In genomic region chr7:123505221-123505620, GRCh38 we compare ENCODE assay signal across 27 cellular contexts.
"Had no signal": no experiment of that assay in that cellular context is flagged by ENCODE, and none has a peak within 500 bp of the region (broad histone marks: within the 10 kb centered on the region; RNA-seq: fewer than 3 reads in every experiment).

No MANE protein-coding gene starts in this region.

- H3K36me3 ChIP-seq: ovary, right lobe of liver, sigmoid colon, suprapubic skin, tibial artery, transverse colon, upper lobe of left lung, vagina had no signal

- ATAC-seq: naive thymus-derived CD8-positive, alpha-beta T cell; natural killer cell treated with Interleukin-12 subunit alpha and Interleukin-12 subunit beta and Interleukin-15 and Interleukin-18, amount 100 ng/mL, for 72 hours; psoas muscle; right cardiac atrium; right lobe of liver; stimulated activated memory B cell treated with anti-CD40 and anti-IgM and Interleukin-4, amounts not matched to agents 10 μg/mL and 1 μg/mL and 100 μg/mL, for 72 hours; stimulated activated naive CD8-positive, alpha-beta T cell treated with anti-CD3 and anti-CD28 coated beads, Interleukin-15, amount 100 ng/mL, for 72 hours; stimulated activated naive CD8-positive, alpha-beta T cell treated with anti-CD3 and anti-CD28 coated beads, Interleukin-15, Interleukin-2, amounts not matched to agents 100 U/mL and 50 U/mL, for 24 hours had no signal

- H3K9me3 ChIP-seq: ovary, psoas muscle, right lobe of liver, suprapubic skin, testis, tibial artery, transverse colon, upper lobe of left lung, vagina had no signal

- H3K4me1 ChIP-seq: parathyroid adenoma, psoas muscle, right lobe of liver, sigmoid colon, suprapubic skin, transverse colon, upper lobe of left lung, vagina had no signal

- H3K9ac ChIP-seq: parathyroid adenoma had no signal

- DNase-seq: naive thymus-derived CD8-positive, alpha-beta T cell; nephron progenitor cell; occipital lobe; ovary; posterior cingulate gyrus; psoas muscle; right cardiac atrium; right lobe of liver; sigmoid colon; small intestine; stimulated activated CD4-positive, alpha-beta T cell treated with anti-CD3 and anti-CD28 coated beads, Interleukin-15, amount 100 ng/mL, for 24 hours; stimulated activated CD4-positive, alpha-beta T cell treated with anti-CD3 and anti-CD28 coated beads, Interleukin-2, amount 100 ng/mL, for 24 hours; stimulated activated CD4-positive, alpha-beta T cell treated with anti-CD3 and anti-CD28 coated beads, Interleukin-2, amount 100 ng/mL, for 48 hours; stimulated activated CD4-positive, alpha-beta T cell treated with anti-CD3 and anti-CD28 coated beads, Interleukin-4, amount 100 ng/mL, for 24 hours; stimulated activated naive CD4-positive, alpha-beta T cell; stimulated activated naive CD8-positive, alpha-beta T cell treated with anti-CD3 and anti-CD28 coated beads, Interleukin-15, amount 100 ng/mL, for 72 hours; stimulated activated naive CD8-positive, alpha-beta T cell treated with anti-CD3 and anti-CD28 coated beads, Interleukin-15, Interleukin-2, amounts not matched to agents 100 U/mL and 50 U/mL, for 24 hours; substantia nigra; testis; tibial artery; transverse colon; upper lobe of left lung had no signal

- H3K27ac ChIP-seq: ovary, parathyroid adenoma, psoas muscle, right lobe of liver, sigmoid colon, suprapubic skin, testis, tibial artery, transverse colon, upper lobe of left lung, vagina had no signal

- H3K4me3 ChIP-seq: ovary, psoas muscle, right lobe of liver, sigmoid colon, suprapubic skin, testis, tibial artery, transverse colon, upper lobe of left lung, vagina had no signal

- H3K79me2 ChIP-seq: parathyroid adenoma had no signal

- H2AFZ ChIP-seq: parathyroid adenoma had no signal

- H3K27me3 ChIP-seq: ovary, right lobe of liver, sigmoid colon, suprapubic skin, testis, tibial artery, transverse colon, upper lobe of left lung, vagina had no signal
